10 cellular contexts compared by ENCODE assay signal in the genomic region with DNA sequence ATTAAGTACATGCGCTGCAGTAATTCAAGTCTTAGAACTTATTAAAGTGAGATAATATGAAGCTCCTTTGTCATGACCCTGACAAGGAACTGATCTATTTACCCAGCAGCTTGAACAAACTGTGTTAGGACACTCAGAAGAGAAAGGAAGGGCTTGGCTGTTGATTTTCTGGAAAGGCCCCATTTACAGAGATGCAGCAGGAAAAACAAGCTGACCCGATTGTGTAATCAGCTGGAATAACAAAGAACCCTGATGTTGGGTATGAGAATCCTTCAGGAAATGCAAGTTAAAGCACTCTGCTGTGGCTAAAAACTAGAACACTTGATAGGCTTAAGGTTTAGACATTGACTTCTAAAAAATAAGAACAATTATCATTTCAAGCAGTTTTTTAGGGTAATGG.
DNase-seq lines count a peak whose midpoint lies in the region; ATAC-seq and TF ChIP-seq lines count a peak whose summit lies in the region.
"Had no signal": no experiment of that assay in that cellular context is flagged by ENCODE, and none has a peak within 500 bp of the region (broad histone marks: within the 10 kb centered on the region; RNA-seq: fewer than 3 reads in every experiment).

No MANE protein-coding gene starts in this region.

- TF ChIP-seq CTCF in liver (IDR thresholded peaks at IDR 0.05; ENCODE audit: low read depth, low read length, missing input control) (no peak), osteoblast (IDR thresholded peaks at IDR 0.05; ENCODE audit: extremely low read depth, low read depth, low read length) (no peak)

- H3K27me3 ChIP-seq in liver (ENCODE audit: control insufficient read depth in 4 of 4, insufficient read depth in 4 of 4, low read length in 3 of 4): no peaks in the 10 kb centered on the region
- H3K27me3 ChIP-seq in osteoblast (ENCODE audit: insufficient read depth, low read length): no peaks in the 10 kb centered on the region
- no peaks in the 10 kb centered on the region for H3K27me3 ChIP-seq in SJCRH30

- H3K36me3 ChIP-seq in liver (ENCODE audit: control insufficient read depth in 4 of 4, insufficient read depth in 3 of 4, low read depth in 1 of 4, low read length in 3 of 4) (no peaks in the 10 kb centered on the region), osteoblast (ENCODE audit: insufficient read depth, low read length) (no peaks in the 10 kb centered on the region), SJCRH30 (peaks cover 7% of the 10 kb centered on the region; the same call in 1 of the 2 replicates)

- intact Hi-C loops in Right ventricle myocardium inferior (cut with DNase I): loop anchor here (1.0 kb wide), 1 partner anchor 66 kb away; no protein-coding TSS in a partner anchor
- intact Hi-C loops in cardiac septum (cut with DNase I): loop anchor here (5.0 kb wide), 1 partner anchor 66 kb away; the partner anchor contains the start of gene TBC1D9

- H3K4me2 ChIP-seq in osteoblast (ENCODE audit: insufficient read depth, low read length): no peak overlapping the region

- peaks cover 4% of the 10 kb centered on the region for H4K20me1 ChIP-seq in osteoblast (ENCODE audit: insufficient read depth, low read length)

- TF ChIP-seq RAD21 in liver (IDR thresholded peaks at IDR 0.05): peak; percentile 5 to 22

- H3K27ac ChIP-seq in liver (ENCODE audit: low read depth in 1 of 2, low read length in 2 of 2) (no peak overlapping the region), osteoblast (ENCODE audit: low read depth, low read length) (no peak overlapping the region), SJCRH30 (no peak overlapping the region)

- no peaks in the 10 kb centered on the region for H3K79me2 ChIP-seq in osteoblast (ENCODE audit: insufficient read depth, low read length)

- H3K9ac ChIP-seq in liver (ENCODE audit: low read depth in 1 of 2, low read length in 2 of 2): no peak overlapping the region

- H2AFZ ChIP-seq in osteoblast (ENCODE audit: low read length): no peak overlapping the region

- ATAC-seq in Right ventricle myocardium inferior (peak; percentile 77), esophagus mucosa (peak; percentile 91), GM18858 (IDR thresholded peaks at IDR 0.05; ENCODE audit: unreplicated experiment) (no peak)

- 64% methylated on average over 2 of the region's 2 CpGs for WGBS in liver

- H3K4me3 ChIP-seq in liver (ENCODE audit: low read depth in 1 of 3, low read length in 3 of 3) (no peak overlapping the region), osteoblast (ENCODE audit: insufficient read depth, low read length) (no peak overlapping the region), SJCRH30 (no peak overlapping the region)

- H3K4me1 ChIP-seq in liver (ENCODE audit: control insufficient read depth in 4 of 4, insufficient read depth in 4 of 4, low read length in 3 of 4): no peaks in the 10 kb centered on the region
- H3K4me1 ChIP-seq in osteoblast (ENCODE audit: insufficient read depth, low read length): peaks cover 13% of the 10 kb centered on the region
- peaks cover 4% of the 10 kb centered on the region; the same call in 1 of the 2 replicates for H3K4me1 ChIP-seq in SJCRH30

- H3K9me3 ChIP-seq in liver (ENCODE audit: control insufficient read depth in 4 of 4, low read length in 3 of 4) (no peaks in the 10 kb centered on the region), osteoblast (ENCODE audit: low read depth, low read length) (no peaks in the 10 kb centered on the region), SJCRH30 (replicated peaks) (no peaks in the 10 kb centered on the region)

- DNase-seq in Right ventricle myocardium inferior (ENCODE audit: missing footprints) (no peak), cardiac septum (ENCODE audit: low spot score) (no peak), osteoblast (ENCODE audit: insufficient read length, low spot score, missing footprints) (no peak), SJCRH30 (no peak), CD1c-positive myeloid dendritic cell (ENCODE audit: extremely low spot score) (no peak)
- DNase-seq: ACHN; effector CD4-positive, alpha-beta T cell had no signal

TF ChIP-seq in liver, 16 proteins besides CTCF, POLR2A, EP300 and RAD21:
- TF ChIP-seq, protein P1, sequence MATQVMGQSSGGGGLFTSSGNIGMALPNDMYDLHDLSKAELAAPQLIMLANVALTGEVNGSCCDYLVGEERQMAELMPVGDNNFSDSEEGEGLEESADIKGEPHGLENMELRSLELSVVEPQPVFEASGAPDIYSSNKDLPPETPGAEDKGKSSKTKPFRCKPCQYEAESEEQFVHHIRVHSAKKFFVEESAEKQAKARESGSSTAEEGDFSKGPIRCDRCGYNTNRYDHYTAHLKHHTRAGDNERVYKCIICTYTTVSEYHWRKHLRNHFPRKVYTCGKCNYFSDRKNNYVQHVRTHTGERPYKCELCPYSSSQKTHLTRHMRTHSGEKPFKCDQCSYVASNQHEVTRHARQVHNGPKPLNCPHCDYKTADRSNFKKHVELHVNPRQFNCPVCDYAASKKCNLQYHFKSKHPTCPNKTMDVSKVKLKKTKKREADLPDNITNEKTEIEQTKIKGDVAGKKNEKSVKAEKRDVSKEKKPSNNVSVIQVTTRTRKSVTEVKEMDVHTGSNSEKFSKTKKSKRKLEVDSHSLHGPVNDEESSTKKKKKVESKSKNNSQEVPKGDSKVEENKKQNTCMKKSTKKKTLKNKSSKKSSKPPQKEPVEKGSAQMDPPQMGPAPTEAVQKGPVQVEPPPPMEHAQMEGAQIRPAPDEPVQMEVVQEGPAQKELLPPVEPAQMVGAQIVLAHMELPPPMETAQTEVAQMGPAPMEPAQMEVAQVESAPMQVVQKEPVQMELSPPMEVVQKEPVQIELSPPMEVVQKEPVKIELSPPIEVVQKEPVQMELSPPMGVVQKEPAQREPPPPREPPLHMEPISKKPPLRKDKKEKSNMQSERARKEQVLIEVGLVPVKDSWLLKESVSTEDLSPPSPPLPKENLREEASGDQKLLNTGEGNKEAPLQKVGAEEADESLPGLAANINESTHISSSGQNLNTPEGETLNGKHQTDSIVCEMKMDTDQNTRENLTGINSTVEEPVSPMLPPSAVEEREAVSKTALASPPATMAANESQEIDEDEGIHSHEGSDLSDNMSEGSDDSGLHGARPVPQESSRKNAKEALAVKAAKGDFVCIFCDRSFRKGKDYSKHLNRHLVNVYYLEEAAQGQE (IDR thresholded peaks at IDR 0.05): no peak
- TF ChIP-seq NR2F2 (IDR thresholded peaks at IDR 0.05): peak; percentile 58
TF ChIP-seq in liver: peak in this region for 1.
